12 cellular contexts compared by ENCODE assay signal in the genomic region with DNA sequence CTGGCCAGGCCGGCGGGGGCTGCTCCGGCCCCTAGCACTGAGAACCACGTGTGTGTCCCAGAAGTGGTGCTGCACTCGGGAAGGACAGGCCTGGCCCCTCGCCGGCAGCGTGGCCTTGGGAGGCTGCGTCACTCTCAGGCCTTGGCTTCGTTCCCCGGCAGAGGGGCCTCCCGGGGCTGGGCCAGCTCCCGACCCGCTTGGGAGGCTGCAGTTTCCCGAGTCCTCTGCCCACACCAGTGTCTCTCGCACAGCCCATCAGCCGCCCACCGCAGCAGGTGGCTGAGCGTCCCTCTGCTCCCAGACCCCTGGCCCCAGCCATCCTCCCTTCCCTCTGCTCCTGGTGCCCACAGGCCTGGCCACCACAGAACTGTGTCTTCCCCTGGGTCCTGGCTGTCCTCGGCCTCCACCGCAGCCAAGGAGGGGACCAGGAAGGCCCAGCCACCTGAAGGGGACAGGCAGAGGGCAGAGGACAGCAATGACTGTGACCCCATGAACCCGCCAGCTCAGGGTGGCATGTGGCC.
"Had no signal": no experiment of that assay in that cellular context is flagged by ENCODE, and none has a peak within 500 bp of the region (broad histone marks: within the 10 kb centered on the region; RNA-seq: fewer than 3 reads in every experiment).

No MANE protein-coding gene starts in this region.

- H2AFZ ChIP-seq: hepatocyte had no signal

- H3K4me1 Mint-ChIP-seq: nephron progenitor cell had no signal

- H3K4me3 ChIP-seq: coronary artery, esophagus muscularis mucosa, hepatocyte, tibial artery had no signal

- H3K4me1 ChIP-seq: tibial artery had no signal

- DNase-seq: activated CD4-positive, alpha-beta T cell treated with anti-CD3 and anti-CD28 coated beads, Interleukin-2, amount 50 U/mL, for 1 hour; activated naive CD4-positive, alpha-beta T cell treated with anti-CD3 and anti-CD28 coated beads, Interleukin-2, amount 10 ng/mL, durations not matched to agents 7 days and 5 days; central memory CD4-positive, alpha-beta T cell; nephron progenitor cell; tibial artery had no signal

- H3K4me2 ChIP-seq: hepatocyte had no signal

- FAIRE-seq: keratinocyte had no signal

- H3K27ac Mint-ChIP-seq: activated naive CD4-positive, alpha-beta T cell treated with anti-CD3 and anti-CD28 coated beads, Interleukin-2, amount 10 ng/mL, durations not matched to agents 7 days and 5 days; activated T-helper 2 cell treated with anti-CD3 and anti-CD28 coated beads, Interferon-gamma antibody, Interleukin-2, Interleukin-4, amounts not matched to agents 10 μg/mL and 5 μg/mL and 100 μg/mL, durations not matched to agents 14 hours and 24 hours and 36 hours; nephron progenitor cell; stimulated activated effector memory CD8-positive, alpha-beta T cell treated with anti-CD3 and anti-CD28 coated beads, Interleukin-12 subunit alpha, Interleukin-12 subunit beta, amount 100 ng/mL, for 72 hours; T-helper 2 cell treated with Interferon-gamma antibody and Interleukin-4, amounts not matched to agents 5 μg/mL and 100 μg/mL, for 36 hours had no signal

- H3K4me3 Mint-ChIP-seq: activated naive CD4-positive, alpha-beta T cell treated with anti-CD3 and anti-CD28 coated beads, Interleukin-2, amount 10 ng/mL, durations not matched to agents 7 days and 5 days; nephron progenitor cell; stimulated activated effector memory CD8-positive, alpha-beta T cell treated with anti-CD3 and anti-CD28 coated beads, Interleukin-12 subunit alpha, Interleukin-12 subunit beta, amount 100 ng/mL, for 72 hours; T-helper 2 cell treated with Interferon-gamma antibody and Interleukin-4, amounts not matched to agents 5 μg/mL and 100 μg/mL, for 36 hours had no signal

- ATAC-seq: stimulated activated effector memory CD8-positive, alpha-beta T cell treated with anti-CD3 and anti-CD28 coated beads, Interleukin-12 subunit alpha, Interleukin-12 subunit beta, amount 100 ng/mL, for 72 hours had no signal

- H3K27me3 ChIP-seq: hepatocyte had no signal

- H3K27ac ChIP-seq: coronary artery, esophagus muscularis mucosa, hepatocyte, tibial artery had no signal

- H3K36me3 ChIP-seq: esophagus muscularis mucosa had no signal
